8 cellular contexts compared by ENCODE assay signal in genomic region chr17:31900877-31901276, GRCh38. TPM values are rescaled to one million over a fixed set of nuclear protein-coding genes. Genes with fewer than 3 reads are reported as not detected.
DNase-seq lines count a peak whose midpoint lies in the region; ATAC-seq and TF ChIP-seq lines count a peak whose summit lies in the region.

No MANE protein-coding gene starts in this region.

- H3K79me2 ChIP-seq in H9 (ENCODE audit: insufficient read depth, low read length), result peaks cover 6% of the 10 kb centered on the region; the same call in 1 of the 2 replicates

- peak overlapping the region; percentile 75 for H3K27ac ChIP-seq in 22Rv1
- no peak overlapping the region for H3K27ac ChIP-seq in H9 (ENCODE audit: insufficient read length, low read depth, low read length)
- peak overlapping the region; percentile 56 to 72 for H3K27ac ChIP-seq in ascending aorta

- H3K36me3 Mint-ChIP-seq in H9 (ENCODE audit: insufficient read depth in 1 of 3, low read depth in 3 of 3), result peaks cover 7 to 38% (median 23%) of the 10 kb centered on the region in 3 experiments; a peak in 5 of 7 replicates

- TF ChIP-seq CTCF in 22Rv1 (IDR thresholded peaks at IDR 0.05) (no peak), H9 (conservative IDR thresholded peaks at IDR 0.05) (no peak), ascending aorta (IDR thresholded peaks at IDR 0.05) (no peak)

- H3K4me2 ChIP-seq in H9 (ENCODE audit: insufficient read depth, insufficient read length, low read length), result peak overlapping the region; percentile 65

- H3K27me3 Mint-ChIP-seq in H9 (ENCODE audit: low read depth), result no peaks in the 10 kb centered on the region; the same call in 1 of the 2 replicates

- no peak overlapping the region for H3K18ac ChIP-seq in H9 (ENCODE audit: insufficient read length, low read depth, low read length)

- no peak overlapping the region for H3K4me3 Mint-ChIP-seq in H9

- no peak overlapping the region for H2BK5ac ChIP-seq in H9 (ENCODE audit: insufficient read length, low read length)

- H3K9me3 Mint-ChIP-seq in H9, result no peaks in the 10 kb centered on the region

- H3K4ac ChIP-seq in H9 (ENCODE audit: low read depth, low read length), result no peak overlapping the region

- no CpG with 5 or more reads among the region's 5 CpGs for WGBS in H9 (ENCODE audit: extremely low coverage, insufficient read length, low lambda C conversion rate)

- peaks cover 4% of the 10 kb centered on the region for H3K79me1 ChIP-seq in H9 (ENCODE audit: insufficient read depth, low read depth, low read length, poor library complexity, severe bottlenecking)

- no peak overlapping the region for H2BK120ac ChIP-seq in H9 (ENCODE audit: low read depth, low read length, poor library complexity, severe bottlenecking)

- H4K20me1 ChIP-seq in H9 (ENCODE audit: control insufficient read depth, insufficient read depth, insufficient read length), result no peaks in the 10 kb centered on the region

- H3K9me3 ChIP-seq in H9 (ENCODE audit: control insufficient read depth, low read depth, low read length), result no peaks in the 10 kb centered on the region
- no peaks in the 10 kb centered on the region for H3K9me3 ChIP-seq in ascending aorta

- no peak overlapping the region for H2BK20ac ChIP-seq in H9 (ENCODE audit: low read depth, low read length, poor library complexity, severe bottlenecking)

- intact Hi-C loops in ascending aorta (cut with DNase I), result loop anchor here (1.0 to 2.0 kb wide), 4 partner anchors 42 to 464 kb away; partner anchors contain the start of gene COPRS

- H3K27me3 ChIP-seq in H9 (ENCODE audit: insufficient read depth, low read length) (no peaks in the 10 kb centered on the region), ascending aorta (no peaks in the 10 kb centered on the region)

- no peak for DNase-seq in H9
- DNase-seq in ascending aorta (ENCODE audit: low spot score in 2 of 2), result no peak
- no peak for DNase-seq in left lobe of liver (ENCODE audit: low spot score)
- no peak for DNase-seq in H4 (ENCODE audit: low spot score)
- no peak for DNase-seq in central memory CD4-positive, alpha-beta T cell

- H3K56ac ChIP-seq in H9 (ENCODE audit: insufficient read length, low read depth, low read length), result no peak overlapping the region

- H3K23ac ChIP-seq in H9 (ENCODE audit: insufficient read length, low read depth, low read length), result no peak overlapping the region

- H2BK15ac ChIP-seq in H9 (ENCODE audit: low read depth, low read length), result no peak overlapping the region

- no peak overlapping the region for H3K14ac ChIP-seq in H9 (ENCODE audit: insufficient read depth, low read length)

- no peak overlapping the region for H4K91ac ChIP-seq in H9 (ENCODE audit: insufficient read length, low read depth, low read length)

- no peak overlapping the region for H2AFZ ChIP-seq in H9 (ENCODE audit: low read length)

- no peaks in the 10 kb centered on the region for H3K4me1 ChIP-seq in H9 (ENCODE audit: insufficient read depth, low read length)
- peaks cover 4 to 9% of the 10 kb centered on the region in 2 donors for H3K4me1 ChIP-seq in ascending aorta

- no peaks in the 10 kb centered on the region for H3K23me2 ChIP-seq in H9 (ENCODE audit: insufficient read length, low read depth, low read length, poor library complexity, severe bottlenecking)

- H3T11ph ChIP-seq in H9 (ENCODE audit: low read length), result no peak overlapping the region

- peak overlapping the region; percentile 81 for H3K9ac ChIP-seq in H9 (ENCODE audit: extremely low read depth, insufficient read length, low read length)

- no peak overlapping the region for H2BK12ac ChIP-seq in H9 (ENCODE audit: insufficient read length, low read depth, low read length)

- H3K36me3 ChIP-seq in ascending aorta, result peaks cover 17 to 32% of the 10 kb centered on the region in 2 donors

- no peak overlapping the region for H2AK5ac ChIP-seq in H9 (ENCODE audit: insufficient read length, low read length)

- H4K5ac ChIP-seq in H9 (ENCODE audit: insufficient read length, low read depth, low read length), result no peak overlapping the region

- peaks cover 2 to 4% of the 10 kb centered on the region in 2 experiments; a peak in 3 of 4 replicates for H3K4me1 Mint-ChIP-seq in H9

- H3K27ac Mint-ChIP-seq in H9, result no peak overlapping the region

- no peak overlapping the region for H4K8ac ChIP-seq in H9 (replicated peaks; ENCODE audit: insufficient read length, low read depth, low read length)

- H3K4me3 ChIP-seq in ascending aorta, result peak overlapping the region; percentile 73 to 90

- ATAC-seq in left lobe of liver (peak; percentile 14), GM21619 (IDR thresholded peaks at IDR 0.05; ENCODE audit: unreplicated experiment) (no peak), GM21576 (IDR thresholded peaks at IDR 0.05; ENCODE audit: unreplicated experiment) (no peak)

RNA-seq across cellular contexts. Expression of gene UTP6, which starts 0.6 kb away (rescaled TPM):
- 125 TPM in 2 replicates for total RNA-seq in H9 (2021)
- total RNA-seq in ascending aorta, result 64.3 TPM
- total RNA-seq in left lobe of liver, result 20.6 TPM
- 36.5 and 48.2 TPM in 2 replicates for total RNA-seq in H4 (2014; rRNA removed; shearing (Covaris generic))

RNA-seq across cellular contexts. Expression of gene SUZ12, which starts 35.9 kb away (rescaled TPM):
- 38.5 and 39.5 TPM in 2 replicates for total RNA-seq in H9 (2021)
- total RNA-seq in ascending aorta, result 6.5 TPM
- 8.3 TPM for total RNA-seq in left lobe of liver
- total RNA-seq in H4 (2014; rRNA removed; shearing (Covaris generic)), result 13.1 and 13.4 TPM in 2 replicates

RNA-seq across cellular contexts. Expression of gene COPRS, which starts 41.8 kb away (rescaled TPM):
- 42.6 and 43.8 TPM in 2 replicates for total RNA-seq in H9 (2021)
- 92.1 TPM for total RNA-seq in ascending aorta
- total RNA-seq in left lobe of liver, result 20.4 TPM
- total RNA-seq in H4 (2014; rRNA removed; shearing (Covaris generic)), result 137 and 156 TPM in 2 replicates
